ENCODE assay signal across 19 cellular contexts in genomic region chr11:126039485-126040271, GRCh38. TPM values are rescaled to one million over a fixed set of nuclear protein-coding genes. Genes with fewer than 3 reads are reported as not detected.
DNase-seq lines count a peak whose midpoint lies in the region; ATAC-seq, FAIRE-seq and TF ChIP-seq lines count a peak whose summit lies in the region.
"Had no signal": no experiment of that assay in that cellular context is flagged by ENCODE, and none has a peak within 500 bp of the region (broad histone marks: within the 10 kb centered on the region; RNA-seq: fewer than 3 reads in every experiment).

No MANE protein-coding gene starts in this region.

- H3K9me3 ChIP-seq in mesenchymal stem cell (ENCODE audit: control insufficient read depth, low read length): no peaks in the 10 kb centered on the region
- H3K9me3 ChIP-seq: adrenal gland, left lung, stomach had no signal

- no peak overlapping the region for H2BK5ac ChIP-seq in mesenchymal stem cell (ENCODE audit: low read depth, low read length, poor library complexity, severe bottlenecking)

- H3K36me3 ChIP-seq in mesenchymal stem cell (ENCODE audit: control insufficient read depth in 1 of 2, insufficient read depth in 2 of 2, low read depth in 1 of 2, low read length in 2 of 2): peaks cover 0 to 37% of the 10 kb centered on the region in 2 experiments
- H3K36me3 ChIP-seq: adrenal gland, left lung, stomach had no signal

- H2BK15ac ChIP-seq in mesenchymal stem cell (ENCODE audit: low read depth, poor library complexity, severe bottlenecking): no peak overlapping the region

- H3K4ac ChIP-seq in mesenchymal stem cell (ENCODE audit: low read depth in 1 of 2, low read length in 2 of 2): no peak overlapping the region

- TF ChIP-seq POLR2A in GM12892 (IDR thresholded peaks at IDR 0.05; ENCODE audit: low read depth, low read length): no peak

- no peak overlapping the region for H2BK120ac ChIP-seq in mesenchymal stem cell (ENCODE audit: low read depth, low read length)

- no peak overlapping the region for H2AK5ac ChIP-seq in mesenchymal stem cell (ENCODE audit: low read length, severe bottlenecking)

- H4K8ac ChIP-seq in mesenchymal stem cell (ENCODE audit: low read length): no peak overlapping the region

- peaks cover 21% of the 10 kb centered on the region for H3K36me3 Mint-ChIP-seq in brain
- H3K36me3 Mint-ChIP-seq in naive thymus-derived CD8-positive, alpha-beta T cell: peaks cover 0 to 9% (median 2%) of the 10 kb centered on the region in 3 donors
- H3K36me3 Mint-ChIP-seq: CD8-positive, alpha-beta memory T cell had no signal

- no peaks in the 10 kb centered on the region for H3K4me1 ChIP-seq in mesenchymal stem cell (ENCODE audit: control insufficient read depth, insufficient read depth, low read depth, low read length)
- H3K4me1 ChIP-seq: adrenal gland had no signal

- no peak overlapping the region for H3K4me3 Mint-ChIP-seq in brain
- no peak overlapping the region for H3K4me3 Mint-ChIP-seq in naive thymus-derived CD8-positive, alpha-beta T cell
- H3K4me3 Mint-ChIP-seq: CD8-positive, alpha-beta memory T cell had no signal

- no peak overlapping the region for H3K4me2 ChIP-seq in mesenchymal stem cell (ENCODE audit: low read length, poor library complexity, severe bottlenecking)

- peak overlapping the region; percentile 78 for H3K9ac ChIP-seq in mesenchymal stem cell (ENCODE audit: low read length)

- H3K79me1 ChIP-seq in mesenchymal stem cell (replicated peaks; ENCODE audit: low read length, poor library complexity, severe bottlenecking): no peaks in the 10 kb centered on the region

- H3K9me3 Mint-ChIP-seq in brain: peaks cover 0 to 2% (median 0%) of the 10 kb centered on the region in 5 experiments
- H3K9me3 Mint-ChIP-seq in naive thymus-derived CD8-positive, alpha-beta T cell: no peaks in the 10 kb centered on the region
- H3K9me3 Mint-ChIP-seq: CD8-positive, alpha-beta memory T cell had no signal

- H3K14ac ChIP-seq in mesenchymal stem cell (ENCODE audit: low read length in 2 of 2): no peak overlapping the region

- no peak overlapping the region for H3K18ac ChIP-seq in mesenchymal stem cell (ENCODE audit: low read depth in 1 of 2, low read length in 2 of 2)

- peak overlapping the region in 1 of 2 experiments; percentile 67 for H3K4me3 ChIP-seq in mesenchymal stem cell (ENCODE audit: insufficient read depth in 1 of 2, low read depth in 1 of 2, low read length in 2 of 2)
- H3K4me3 ChIP-seq: adrenal gland, left lung, stomach had no signal

- 91% methylated on average over 8 of the region's 9 CpGs for WGBS in mesenchymal stem cell

- no peak for TF ChIP-seq CTCF in brain (conservative IDR thresholded peaks at IDR 0.05)

- ATAC-seq in HG03342 (IDR thresholded peaks at IDR 0.05; ENCODE audit: unreplicated experiment) (no peak), HG03432 (IDR thresholded peaks at IDR 0.05; ENCODE audit: unreplicated experiment) (no peak)
- ATAC-seq in naive thymus-derived CD8-positive, alpha-beta T cell: no peak
- ATAC-seq: left lung had no signal

- H3K27ac Mint-ChIP-seq in brain: peak overlapping the region in 3 of 5 experiments; percentile 10 to 38 (median 14)
- H3K27ac Mint-ChIP-seq in naive thymus-derived CD8-positive, alpha-beta T cell: no peak overlapping the region
- H3K27ac Mint-ChIP-seq: CD8-positive, alpha-beta memory T cell had no signal

- H3K4me1 Mint-ChIP-seq in brain: peaks cover 29% of the 10 kb centered on the region
- no peaks in the 10 kb centered on the region for H3K4me1 Mint-ChIP-seq in naive thymus-derived CD8-positive, alpha-beta T cell
- H3K4me1 Mint-ChIP-seq: CD8-positive, alpha-beta memory T cell had no signal

- H4K91ac ChIP-seq in mesenchymal stem cell (ENCODE audit: low read length): no peak overlapping the region

- H3K23ac ChIP-seq in mesenchymal stem cell (ENCODE audit: low read length in 2 of 2): no peak overlapping the region

- H2AFZ ChIP-seq in mesenchymal stem cell (ENCODE audit: low read depth, low read length): no peak overlapping the region

- POLR2A ChIA-PET in naive thymus-derived CD8-positive, alpha-beta T cell (lab: Charles Lee): no interaction called here

- H3K27me3 Mint-ChIP-seq in brain: no peaks in the 10 kb centered on the region
- peaks cover 0 to 3% (median 0%) of the 10 kb centered on the region in 5 donors for H3K27me3 Mint-ChIP-seq in naive thymus-derived CD8-positive, alpha-beta T cell

- peak; percentile 2 for DNase-seq in GM12892 (ENCODE audit: insufficient read length)
- peak; percentile 11 for DNase-seq in HTR-8/SVneo (ENCODE audit: insufficient read length, low spot score)
- DNase-seq in mesenchymal stem cell: no peak
- DNase-seq in NOMO-1 (lab: John Stamatoyannopoulos, UW; ENCODE audit: unreplicated experiment in 2 of 2): no peak
- DNase-seq in naive thymus-derived CD8-positive, alpha-beta T cell: no peak
- DNase-seq: activated CD4-positive, CD25-positive, alpha-beta regulatory T cell treated with anti-CD3 and anti-CD28 coated beads, Interleukin-2, amount 50 U/mL, for 72 hours; adrenal gland; CD8-positive, alpha-beta memory T cell; DND-41; left lung; NCI-H1417; NCI-H2107; NCI-H526; SHP77; stimulated activated CD4-positive, alpha-beta T cell treated with anti-CD3 and anti-CD28 coated beads, Interleukin-4, amount 100 ng/mL, for 1 hour; stomach had no signal

- FAIRE-seq in GM12892 (lab: Jason Lieb, UNC) (peak; percentile 81), HTR-8/SVneo (lab: Jason Lieb, UNC) (no peak)

- no peaks in the 10 kb centered on the region for H3K27me3 ChIP-seq in mesenchymal stem cell (ENCODE audit: control insufficient read depth in 1 of 2, insufficient read depth in 1 of 2, low read length in 2 of 2)
- H3K27me3 ChIP-seq: adrenal gland, left lung, stomach had no signal

- no peak overlapping the region for H2BK12ac ChIP-seq in mesenchymal stem cell (ENCODE audit: low read length in 2 of 2)

- no peak overlapping the region for H3K27ac ChIP-seq in mesenchymal stem cell (ENCODE audit: low read length, poor library complexity, severe bottlenecking)
- H3K27ac ChIP-seq: adrenal gland, left lung, stomach had no signal

RNA-seq across cellular contexts. Expression of gene CDON, which starts 23.0 kb away (rescaled TPM):
- polyA plus RNA-seq in GM12892 (2012; ENCODE audit: missing spikeins): 0.15 TPM
- 6.3 TPM for polyA plus RNA-seq in brain (ENCODE audit: insufficient read depth, low read depth, low replicate concordance)
- 1.3 TPM for polyA plus RNA-seq in mesenchymal stem cell (2013, experiment 1 of 2)
- 1.1 TPM for polyA plus RNA-seq in mesenchymal stem cell (2013, experiment 2 of 2)
- 1 to 10 TPM; 2.1 to 2.8 TPM for total RNA-seq in naive thymus-derived CD8-positive, alpha-beta T cell
- under 1 TPM in 2 of 3 donors, not detected in 1; 0.14 to 0.20 TPM for polyA plus RNA-seq in naive thymus-derived CD8-positive, alpha-beta T cell
- polyA plus RNA-seq: CD8-positive, alpha-beta memory T cell had no signal

Comparison
In these comparisons a context has a peak if more than half of its experiments do, and no peak if none do; other contexts are left out.
1. DNase-seq: peak in GM12892 (single experiment) and HTR-8/SVneo (single experiment); none in mesenchymal stem cell (single experiment), NOMO-1 (0 of 2) and naive thymus-derived CD8-positive, alpha-beta T cell (0 of 10).
2. H3K27ac Mint-ChIP-seq: peak in brain (3 of 5); none in naive thymus-derived CD8-positive, alpha-beta T cell (0 of 10).